ENCODE assay signal across 9 cellular contexts in the genomic region with DNA sequence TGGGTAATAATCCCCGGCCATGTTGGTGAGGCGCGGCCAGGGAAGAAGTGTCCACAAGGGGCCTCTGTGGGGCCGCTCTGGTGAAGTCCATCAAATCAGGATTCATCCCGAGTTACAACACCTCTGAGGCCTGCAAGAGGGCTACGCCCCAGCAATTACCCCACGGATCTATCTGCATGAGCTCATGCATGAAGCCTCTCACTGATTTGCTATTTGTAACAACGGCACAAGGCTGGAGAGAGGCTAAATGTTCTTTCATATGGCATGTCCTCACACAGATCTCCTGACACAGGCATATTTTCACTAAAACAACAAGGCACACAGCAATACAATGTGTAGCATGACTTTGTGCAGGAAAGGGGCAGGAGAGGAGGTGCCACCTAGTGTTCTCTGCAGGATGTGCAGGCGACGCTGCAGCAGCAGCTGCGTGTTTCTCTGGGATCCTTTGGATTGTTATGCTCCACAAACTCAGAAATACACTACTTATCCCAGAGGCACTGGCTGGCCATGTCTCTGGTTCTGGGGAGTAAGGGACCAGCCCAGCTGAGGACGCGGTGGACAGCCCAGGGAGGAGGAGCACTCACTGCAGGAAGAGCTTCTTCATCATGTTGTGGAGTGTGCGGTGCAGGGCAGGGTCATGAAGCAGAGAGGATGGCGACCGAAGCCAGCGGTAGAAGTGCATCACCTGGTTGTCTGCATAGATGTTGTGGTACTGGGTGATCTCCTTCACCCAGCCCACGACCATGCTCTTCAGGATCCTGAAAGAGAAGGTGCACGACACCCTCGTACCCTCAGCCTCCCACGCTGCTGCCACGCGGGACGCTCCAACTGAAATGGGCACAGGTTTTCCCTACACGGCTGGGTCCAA. TPM values are rescaled to one million over a fixed set of nuclear protein-coding genes. Genes with fewer than 3 reads are reported as not detected.
DNase-seq lines count a peak whose midpoint lies in the region; ATAC-seq, FAIRE-seq and TF ChIP-seq lines count a peak whose summit lies in the region.
"Had no signal": no experiment of that assay in that cellular context is flagged by ENCODE, and none has a peak within 500 bp of the region (broad histone marks: within the 10 kb centered on the region; RNA-seq: fewer than 3 reads in every experiment).

No MANE protein-coding gene starts in this region.

- no peak overlapping the region for H3K4me2 ChIP-seq in fibroblast of lung (ENCODE audit: extremely low read depth, insufficient read depth, low read length)

- in situ Hi-C loops in ACHN (cut with HindIII; ENCODE audit: low pct_ligation_motif_present, low pct_unique_long_range_greater_than_20kb, low sequenced_read_pairs) = no loop called here

- H3K27me3 ChIP-seq in fibroblast of lung (ENCODE audit: control insufficient read depth, insufficient read depth, low read length) = no peaks in the 10 kb centered on the region

- no peak overlapping the region for H3K27ac ChIP-seq in fibroblast of lung (ENCODE audit: insufficient read depth, low read length)

- no peaks in the 10 kb centered on the region for H3K9me3 ChIP-seq in fibroblast of lung (ENCODE audit: control insufficient read depth, insufficient read depth, low read depth, low read length)

- H3K4me3 ChIP-seq in GM12865 (ENCODE audit: low read depth, low read length) (no peak overlapping the region), fibroblast of lung (replicated peaks in 1 of 4; ENCODE audit: control extremely low read depth in 1 of 4, insufficient read depth in 1 of 4, low read depth in 3 of 4, low read length in 4 of 4) (no peak overlapping the region)

- peak; percentile 47 for DNase-seq in ACHN
- DNase-seq in GM12865 (ENCODE audit: low read depth) = no peak
- peak; percentile 7 for DNase-seq in RCC 7860 (ENCODE audit: low spot score)
- DNase-seq in fibroblast of lung (ENCODE audit: low read depth in 2 of 2) = peak; percentile 29 to 82
- peak; percentile 6 for DNase-seq in pons (ENCODE audit: low spot score)
- DNase-seq in HK-2 (ENCODE audit: unreplicated experiment) = no peak

- no peaks in the 10 kb centered on the region for H3K4me1 ChIP-seq in fibroblast of lung (ENCODE audit: control insufficient read depth, extremely low read depth, insufficient read depth, low read length)

- H4K20me1 ChIP-seq in fibroblast of lung (ENCODE audit: control insufficient read depth, extremely low read depth, insufficient read depth, low read length) = no peaks in the 10 kb centered on the region

- peak overlapping the region; percentile 39 for H2AFZ ChIP-seq in fibroblast of lung (ENCODE audit: low read length)

- no peaks in the 10 kb centered on the region for H3K79me2 ChIP-seq in fibroblast of lung (ENCODE audit: control insufficient read depth, insufficient read depth, low read length)

- peaks cover 20% of the 10 kb centered on the region for H3K36me3 ChIP-seq in fibroblast of lung (ENCODE audit: control insufficient read depth, insufficient read depth, low read length)

- no peak for FAIRE-seq in RCC 7860 (lab: Jason Lieb, UNC)

- no peak overlapping the region for H3K9ac ChIP-seq in fibroblast of lung (ENCODE audit: insufficient read depth, low read length)

- no peak for ATAC-seq in HG03565 (IDR thresholded peaks at IDR 0.05; ENCODE audit: unreplicated experiment)
- no peak for ATAC-seq in HG03342 (IDR thresholded peaks at IDR 0.05; ENCODE audit: unreplicated experiment)

- TF ChIP-seq CTCF in GM12865 (IDR thresholded peaks at IDR 0.05; ENCODE audit: insufficient read depth, low read depth, low read length, missing control alignments) (peak; percentile 68), fibroblast of lung (conservative IDR thresholded peaks at IDR 0.05 in 1 of 2, IDR thresholded peaks at IDR 0.05 in 1 of 2; ENCODE audit: low read depth in 1 of 2, low read length in 2 of 2) (peak; percentile 90 to 92)

RNA-seq across cellular contexts. Expression of gene P2RX2, which starts 20.2 kb away (rescaled TPM):
- total RNA-seq in fibroblast of lung = not detected in 2 replicates
- polyA plus RNA-seq in fibroblast of lung = not detected in 2 replicates
- not detected in 2 replicates for polyA plus RNA-seq in fibroblast of lung (2012)
- polyA minus RNA-seq in fibroblast of lung (ENCODE audit: low replicate concordance) = not detected in 2 replicates
- total RNA-seq: subcutaneous adipose tissue had no signal

RNA-seq across cellular contexts. Expression of gene LRCOL1, which starts 28.4 kb away (rescaled TPM):
- total RNA-seq in fibroblast of lung = 0.17 TPM in 1 of 2 replicates, not detected in the other
- 0.15 TPM in 1 of 2 replicates, not detected in the other for polyA plus RNA-seq in fibroblast of lung
- 0.28 TPM in 1 of 2 replicates, not detected in the other for polyA plus RNA-seq in fibroblast of lung (2012)
- polyA minus RNA-seq in fibroblast of lung (ENCODE audit: low replicate concordance) = not detected in 2 replicates

RNA-seq across cellular contexts. Expression of gene POLE, which starts 48.4 kb away (rescaled TPM):
- total RNA-seq in fibroblast of lung = 9.0 and 9.6 TPM in 2 replicates
- 6.2 and 13.4 TPM in 2 replicates for polyA plus RNA-seq in fibroblast of lung
- 6.7 and 17.3 TPM in 2 replicates for polyA plus RNA-seq in fibroblast of lung (2012)
- polyA minus RNA-seq in fibroblast of lung (ENCODE audit: low replicate concordance) = 55.5 and 96.7 TPM in 2 replicates

RNA-seq across cellular contexts. Expression of gene PXMP2, which starts 48.6 kb away (rescaled TPM):
- 10.6 and 11.3 TPM in 2 replicates for total RNA-seq in fibroblast of lung
- polyA plus RNA-seq in fibroblast of lung = 14.5 and 15.4 TPM in 2 replicates
- 21.2 and 26.1 TPM in 2 replicates for polyA plus RNA-seq in fibroblast of lung (2012)
- 10.0 and 41.0 TPM in 2 replicates for polyA minus RNA-seq in fibroblast of lung (ENCODE audit: low replicate concordance)

Comparison
In these comparisons a context has a peak if more than half of its experiments do, and no peak if none do; other contexts are left out.
1. DNase-seq: peak in ACHN (single experiment), RCC 7860 (single experiment), fibroblast of lung (2 of 2) and pons (single experiment); none in GM12865 (single experiment) and HK-2 (single experiment).